Comparison of ENCODE assay signal across 8 cellular contexts in the genomic region with DNA sequence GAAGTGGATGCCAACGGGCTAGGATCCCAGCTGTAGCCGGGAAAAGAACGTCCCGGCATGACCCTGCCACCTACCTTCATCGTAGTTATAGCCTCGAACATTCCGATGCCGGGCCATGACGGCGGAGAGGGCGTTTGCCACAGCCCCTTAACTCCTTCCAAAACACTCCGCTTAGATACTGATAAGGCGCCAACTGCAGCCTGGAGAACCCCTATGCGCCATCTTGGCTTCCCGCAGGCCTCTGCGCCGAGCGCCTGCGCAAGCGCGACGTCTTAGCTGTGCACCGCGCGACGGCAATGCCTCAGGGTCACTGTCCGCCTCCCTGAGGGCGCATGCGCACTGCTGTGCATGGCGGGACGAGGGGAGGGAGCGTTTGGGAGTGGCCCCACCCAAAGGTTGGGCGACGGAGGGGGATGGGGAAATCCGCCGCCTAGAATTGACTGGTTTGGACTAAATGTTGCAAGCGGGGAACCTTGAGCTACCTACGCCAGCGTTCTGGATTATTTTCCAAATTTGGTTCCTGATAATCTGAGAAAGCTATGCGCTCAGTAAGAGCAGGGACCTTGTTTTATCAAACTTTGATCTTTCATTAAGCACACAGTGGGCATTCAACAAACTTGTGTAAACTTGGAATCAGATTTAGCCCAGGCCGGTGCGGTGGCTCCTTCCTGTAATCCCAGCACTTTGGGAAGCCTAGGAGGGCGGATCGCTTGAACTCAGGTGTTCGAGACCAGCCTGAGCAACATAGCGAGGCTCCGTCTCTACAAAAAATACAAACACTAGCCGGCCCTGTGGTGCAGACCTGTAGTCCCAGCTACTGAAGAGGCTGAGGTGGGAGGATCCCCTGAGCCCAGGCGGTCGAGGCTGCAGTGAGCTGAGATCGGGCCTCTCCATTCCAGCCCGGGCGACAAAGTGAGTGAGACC. TPM values are rescaled to one million over a fixed set of nuclear protein-coding genes. Genes with fewer than 3 reads are reported as not detected.
DNase-seq lines count a peak whose midpoint lies in the region; ATAC-seq and TF ChIP-seq lines count a peak whose summit lies in the region.

Gene HBS1L (minus strand): TSS at position 248 of the 924 bp plus-strand sequence. CDS start 131 bp downstream, at position 117.

- H3K36me3 ChIP-seq in MG63: peaks cover 6% of the 10 kb centered on the region

- no peak within 1 kb of the TSS for H3T11ph ChIP-seq in H9 (ENCODE audit: low read length)

- no peak within 1 kb of the TSS for H2BK20ac ChIP-seq in H9 (ENCODE audit: low read depth, low read length, poor library complexity, severe bottlenecking)

- no peak within 1 kb of the TSS for H2BK12ac ChIP-seq in H9 (ENCODE audit: insufficient read length, low read depth, low read length)

- peak within 1 kb of the TSS; percentile 93 to 100 (median 100) for H3K27ac Mint-ChIP-seq in H9
- peak within 1 kb of the TSS; percentile 97 to 99 for H3K27ac Mint-ChIP-seq in natural killer cell treated with Interleukin-12 subunit alpha and Interleukin-12 subunit beta and Interleukin-15 and Interleukin-18, amount 100 ng/mL, for 72 hours

- H3K9me3 ChIP-seq in H9 (ENCODE audit: control insufficient read depth, low read depth, low read length) (no peaks in the 10 kb centered on the region), MG63 (no peaks in the 10 kb centered on the region)

- no peak within 1 kb of the TSS for H2BK15ac ChIP-seq in H9 (ENCODE audit: low read depth, low read length)

- H2AFZ ChIP-seq in H9 (ENCODE audit: low read length): peak within 1 kb of the TSS; percentile 65

- DNase-seq in ELR (ENCODE audit: low read depth) (peak; percentile 96), H9 (peak; percentile 97), MG63 (peak; percentile 97), SHP77 treated with DMSO at 0.1 percent for 48 hours (lab: John Stamatoyannopoulos, UW) (peak; percentile 94), fibroblast of pulmonary artery (ENCODE audit: low read depth) (peak; percentile 99)
- peak; percentile 99 for DNase-seq in activated effector memory CD4-positive, alpha-beta T cell treated with anti-CD3 and anti-CD28 coated beads, Interleukin-2, amount 50 U/mL, for 16 hours
- peak; percentile 99 for DNase-seq in natural killer cell treated with Interleukin-12 subunit alpha and Interleukin-12 subunit beta and Interleukin-15 and Interleukin-18, amount 100 ng/mL, for 72 hours (ENCODE audit: low spot score)
- peak; percentile 97 for DNase-seq in stimulated activated naive CD8-positive, alpha-beta T cell treated with anti-CD3 and anti-CD28 coated beads, Interleukin-15, Interleukin-2, amounts not matched to agents 100 U/mL and 50 U/mL, for 24 hours

- no peak within 1 kb of the TSS for H2AK5ac ChIP-seq in H9 (ENCODE audit: insufficient read length, low read length)

- H3K9ac ChIP-seq in H9 (ENCODE audit: extremely low read depth, insufficient read length, low read length): peak within 1 kb of the TSS; percentile 86

- TF ChIP-seq CTCF in H9 (conservative IDR thresholded peaks at IDR 0.05): no peak
- no peak for TF ChIP-seq CTCF in fibroblast of pulmonary artery (IDR thresholded peaks at IDR 0.05; ENCODE audit: low read length, missing control alignments)

- no peak within 1 kb of the TSS for H3K23ac ChIP-seq in H9 (ENCODE audit: insufficient read length, low read depth, low read length)

- no peaks in the 10 kb centered on the region for H4K20me1 ChIP-seq in H9 (ENCODE audit: control insufficient read depth, insufficient read depth, insufficient read length)

- no peaks in the 10 kb centered on the region for H3K4me1 ChIP-seq in H9 (ENCODE audit: insufficient read depth, low read length)

- H3K56ac ChIP-seq in H9 (ENCODE audit: insufficient read length, low read depth, low read length): no peak within 1 kb of the TSS

- peaks cover 23% of the 10 kb centered on the region; the same call in 1 of the 2 replicates for H3K79me2 ChIP-seq in H9 (ENCODE audit: insufficient read depth, low read length)

- H3K27me3 Mint-ChIP-seq in H9 (ENCODE audit: low read depth): no peaks in the 10 kb centered on the region; the same call in 1 of the 2 replicates
- peaks cover 0 to 4% of the 10 kb centered on the region in 2 donors for H3K27me3 Mint-ChIP-seq in natural killer cell treated with Interleukin-12 subunit alpha and Interleukin-12 subunit beta and Interleukin-15 and Interleukin-18, amount 100 ng/mL, for 72 hours

- peak within 1 kb of the TSS; percentile 4 for H4K5ac ChIP-seq in H9 (ENCODE audit: insufficient read length, low read depth, low read length)

- H3K23me2 ChIP-seq in H9 (ENCODE audit: insufficient read length, low read depth, low read length, poor library complexity, severe bottlenecking): no peaks in the 10 kb centered on the region

- H3K9me3 Mint-ChIP-seq in H9: no peaks in the 10 kb centered on the region
- no peaks in the 10 kb centered on the region for H3K9me3 Mint-ChIP-seq in natural killer cell treated with Interleukin-12 subunit alpha and Interleukin-12 subunit beta and Interleukin-15 and Interleukin-18, amount 100 ng/mL, for 72 hours

- peak within 1 kb of the TSS; percentile 74 for H3K14ac ChIP-seq in H9 (ENCODE audit: insufficient read depth, low read length)

- peak within 1 kb of the TSS; percentile 95 to 100 for H3K4me3 Mint-ChIP-seq in H9
- peak within 1 kb of the TSS; percentile 99 for H3K4me3 Mint-ChIP-seq in natural killer cell treated with Interleukin-12 subunit alpha and Interleukin-12 subunit beta and Interleukin-15 and Interleukin-18, amount 100 ng/mL, for 72 hours

- no CpG with 5 or more reads among the region's 53 CpGs for WGBS in H9 (ENCODE audit: extremely low coverage, insufficient read length, low lambda C conversion rate)

- H4K8ac ChIP-seq in H9 (replicated peaks; ENCODE audit: insufficient read length, low read depth, low read length): no peak within 1 kb of the TSS

- H3K27ac ChIP-seq in H9 (ENCODE audit: insufficient read length, low read depth, low read length): peak within 1 kb of the TSS; percentile 27

- peak within 1 kb of the TSS; percentile 91 for H3K4me3 ChIP-seq in MG63
- H3K4me3 ChIP-seq in fibroblast of pulmonary artery (replicated peaks; ENCODE audit: low read depth, low read length): peak within 1 kb of the TSS; percentile 96

- no peak within 1 kb of the TSS; the same call in 1 of the 2 replicates for H3K4ac ChIP-seq in H9 (ENCODE audit: low read depth, low read length)

- peak; percentile 99 for ATAC-seq in natural killer cell treated with Interleukin-12 subunit alpha and Interleukin-12 subunit beta and Interleukin-15 and Interleukin-18, amount 100 ng/mL, for 72 hours
- ATAC-seq in stimulated activated naive CD8-positive, alpha-beta T cell treated with anti-CD3 and anti-CD28 coated beads, Interleukin-15, Interleukin-2, amounts not matched to agents 100 U/mL and 50 U/mL, for 24 hours: peak; percentile 99

- H3K18ac ChIP-seq in H9 (ENCODE audit: insufficient read length, low read depth, low read length): peak within 1 kb of the TSS; percentile 36

- H2BK5ac ChIP-seq in H9 (ENCODE audit: insufficient read length, low read length): no peak within 1 kb of the TSS

- peaks cover 0 to 2% (median 0%) of the 10 kb centered on the region in 3 experiments; a peak in 3 of 7 replicates for H3K36me3 Mint-ChIP-seq in H9 (ENCODE audit: insufficient read depth in 1 of 3, low read depth in 3 of 3)
- H3K36me3 Mint-ChIP-seq in natural killer cell treated with Interleukin-12 subunit alpha and Interleukin-12 subunit beta and Interleukin-15 and Interleukin-18, amount 100 ng/mL, for 72 hours: peaks cover 18% of the 10 kb centered on the region

- H3K79me1 ChIP-seq in H9 (ENCODE audit: insufficient read depth, low read depth, low read length, poor library complexity, severe bottlenecking): no peaks in the 10 kb centered on the region

- peak within 1 kb of the TSS; percentile 82 for H3K4me2 ChIP-seq in H9 (ENCODE audit: insufficient read depth, insufficient read length, low read length)

- H3K4me1 Mint-ChIP-seq in H9: peaks cover 13 to 17% of the 10 kb centered on the region in 2 experiments
- peaks cover 33 to 37% of the 10 kb centered on the region in 2 donors for H3K4me1 Mint-ChIP-seq in natural killer cell treated with Interleukin-12 subunit alpha and Interleukin-12 subunit beta and Interleukin-15 and Interleukin-18, amount 100 ng/mL, for 72 hours (ENCODE audit: low read depth in 2 of 2)

- no peak within 1 kb of the TSS for H4K91ac ChIP-seq in H9 (ENCODE audit: insufficient read length, low read depth, low read length)

- H2BK120ac ChIP-seq in H9 (ENCODE audit: low read depth, low read length, poor library complexity, severe bottlenecking): no peak within 1 kb of the TSS

- H3K27me3 ChIP-seq in H9 (ENCODE audit: insufficient read depth, low read length) (no peaks in the 10 kb centered on the region), MG63 (peaks cover 4% of the 10 kb centered on the region)

RNA-seq across cellular contexts. Expression of gene HBS1L, which starts in this region (rescaled TPM):
- 104 and 110 TPM in 2 replicates for total RNA-seq in H9 (2021)
- total RNA-seq in MG63 (2014; rRNA removed; shearing (Covaris generic); ENCODE audit: low replicate concordance): 78.6 and 86.9 TPM in 2 replicates
- 100 to 1,000 TPM; 137 to 215 TPM for total RNA-seq in natural killer cell treated with Interleukin-12 subunit alpha and Interleukin-12 subunit beta and Interleukin-15 and Interleukin-18, amount 100 ng/mL, for 72 hours

Comparison
In these comparisons a context has a peak if more than half of its experiments do, and no peak if none do; other contexts are left out.
1. Peak in every context shown above with its lines: DNase-seq, ATAC-seq, H3K4me3 ChIP-seq and H3K27ac ChIP-seq.